Comparison of ENCODE assay signal across 21 cellular contexts in genomic region chr3:125959317-125960065, GRCh38. TPM values are rescaled to one million over a fixed set of nuclear protein-coding genes. Genes with fewer than 3 reads are reported as not detected.
A peak's percentile ranks its signal among the peaks of the same experiment; 100 is the strongest.
DNase-seq lines count a peak whose midpoint lies in the region; ATAC-seq, FAIRE-seq and TF ChIP-seq lines count a peak whose summit lies in the region.
"Had no signal": no experiment of that assay in that cellular context is flagged by ENCODE, and none has a peak within 500 bp of the region (broad histone marks: within the 10 kb centered on the region; RNA-seq: fewer than 3 reads in every experiment).

No MANE protein-coding gene starts in this region.

- H3K27ac ChIP-seq in GM23338 (ENCODE audit: low read depth): no peak overlapping the region
- H3K27ac ChIP-seq in WERI-Rb-1: no peak overlapping the region
- no peak overlapping the region for H3K27ac ChIP-seq in PC-9
- H3K27ac ChIP-seq: HL-60, RWPE1 had no signal

- no peak overlapping the region for H3K4me3 ChIP-seq in GM23338
- H3K4me3 ChIP-seq in WERI-Rb-1 (ENCODE audit: low read depth, low read length): no peak overlapping the region
- no peak overlapping the region for H3K4me3 ChIP-seq in PC-9

- intact Hi-C loops in posterior vena cava (cut with DNase I): no loop called here
- intact Hi-C loops in PC-9 (cut with micrococcal nuclease; ENCODE audit: unreplicated experiment): no loop called here

- DNase-seq in GM23338 (ENCODE audit: low spot score) (peak; percentile 40), WERI-Rb-1 (no peak), iPS-NIHi11 (ENCODE audit: low spot score) (peak; percentile 45), posterior vena cava (ENCODE audit: low spot score) (peak; percentile 74), D721Med (ENCODE audit: insufficient read length, low spot score) (no peak), PC-9 (no peak)
- no peak for DNase-seq in stimulated activated CD4-positive, alpha-beta T cell treated with anti-CD3 and anti-CD28 coated beads, Interleukin-4, amount 100 ng/mL, for 24 hours
- DNase-seq: ACHN; AML-193; COR-L47; DMS153; NCI-H1436 treated with DMSO at 0.1 percent for 48 hours; NCI-H2029 treated with DMSO at 0.1 percent for 48 hours; NCI-H2171 treated with DMSO at 0.1 percent for 48 hours; NCI-H446 treated with DMSO at 0.1 percent for 48 hours; NK-92 treated with Interleukin-12 subunit alpha and Interleukin-12 subunit beta, amount 100 ng/mL, for 24 hours; OCI-M1 had no signal

- peaks cover 9% of the 10 kb centered on the region for H3K27me3 Mint-ChIP-seq in GM23338 (ENCODE audit: insufficient read depth, low read depth, poor library complexity)
- peaks cover 28% of the 10 kb centered on the region for H3K27me3 Mint-ChIP-seq in activated T-helper 17 cell treated with anti-CD3 and anti-CD28 coated beads, Interleukin-2, amount 50 U/mL, for 72 hours

- H3K27ac Mint-ChIP-seq in GM23338: no peak overlapping the region
- no peak overlapping the region for H3K27ac Mint-ChIP-seq in activated T-helper 17 cell treated with anti-CD3 and anti-CD28 coated beads, Interleukin-2, amount 50 U/mL, for 72 hours

- no peaks in the 10 kb centered on the region for H3K36me3 Mint-ChIP-seq in GM23338 (ENCODE audit: low read depth)
- no peaks in the 10 kb centered on the region for H3K36me3 Mint-ChIP-seq in activated T-helper 17 cell treated with anti-CD3 and anti-CD28 coated beads, Interleukin-2, amount 50 U/mL, for 72 hours (ENCODE audit: low read depth)

- TF ChIP-seq CTCF in GM23338 (conservative IDR thresholded peaks at IDR 0.05; ENCODE audit: low read depth in 2 of 2) (no peak), WERI-Rb-1 (IDR thresholded peaks at IDR 0.05; ENCODE audit: low read depth, low read length) (0 out of 2 replicates have a peak, but pooled peaks have one; percentile 4), D721Med (IDR thresholded peaks at IDR 0.05; ENCODE audit: insufficient read depth, missing control alignments) (no peak), PC-9 (conservative IDR thresholded peaks at IDR 0.05) (no peak)

- H3K9me3 ChIP-seq in WERI-Rb-1 (ENCODE audit: severe bottlenecking) (no peaks in the 10 kb centered on the region), PC-9 (ENCODE audit: insufficient read depth, low read depth) (no peaks in the 10 kb centered on the region)

- POLR2A ChIA-PET in PC-9 (lab: Charles Lee; ENCODE audit: unreplicated experiment): no interaction called here

- BruUV-seq in PC-9 (replicated peaks; lab: Mats Ljungman, UMichigan): no TSS peak

- peaks cover 5% of the 10 kb centered on the region; the same call in 2 of the 3 replicates for H3K9me3 Mint-ChIP-seq in GM23338
- no peaks in the 10 kb centered on the region for H3K9me3 Mint-ChIP-seq in activated T-helper 17 cell treated with anti-CD3 and anti-CD28 coated beads, Interleukin-2, amount 50 U/mL, for 72 hours

- H3K4me2 ChIP-seq in GM23338 (no peak overlapping the region), PC-9 (no peak overlapping the region)

- H3K4me1 Mint-ChIP-seq in GM23338: no peaks in the 10 kb centered on the region; the same call in 2 of the 3 replicates
- no peaks in the 10 kb centered on the region for H3K4me1 Mint-ChIP-seq in activated T-helper 17 cell treated with anti-CD3 and anti-CD28 coated beads, Interleukin-2, amount 50 U/mL, for 72 hours

- H3K79me2 ChIP-seq in GM23338 (replicated peaks; ENCODE audit: insufficient read depth): no peaks in the 10 kb centered on the region
- no peaks in the 10 kb centered on the region for H3K79me2 ChIP-seq in PC-9 (ENCODE audit: low read depth)

- H3F3A ChIP-seq in GM23338 (replicated peaks; ENCODE audit: low read depth): no peaks in the 10 kb centered on the region
- H3F3A ChIP-seq in PC-9 (ENCODE audit: insufficient read depth, low read depth): no peaks in the 10 kb centered on the region

- H3K9me2 ChIP-seq in GM23338 (ENCODE audit: insufficient read depth) (no peaks in the 10 kb centered on the region), PC-9 (ENCODE audit: insufficient read depth) (no peaks in the 10 kb centered on the region)

- H3K27me3 ChIP-seq in GM23338 (ENCODE audit: insufficient read depth) (peaks cover 10% of the 10 kb centered on the region), WERI-Rb-1 (ENCODE audit: insufficient read depth, low read depth, severe bottlenecking) (no peaks in the 10 kb centered on the region), PC-9 (ENCODE audit: insufficient read depth, low read depth) (0 out of 2 replicates have a peak, but pooled peaks cover 6% of the 10 kb centered on the region)

- peak; percentile 57 for ATAC-seq in GM23338
- no peak for ATAC-seq in activated T-helper 17 cell treated with anti-CD3 and anti-CD28 coated beads, Interleukin-2, amount 50 U/mL, for 72 hours (replicated peaks)

- FAIRE-seq in D721Med (lab: Jason Lieb, UNC): no peak
- FAIRE-seq: HTR-8/SVneo had no signal

- CTCF ChIA-PET in PC-9 (lab: Charles Lee): no interaction called here

- H3K4me3 Mint-ChIP-seq in GM23338: no peak overlapping the region
- no peak overlapping the region for H3K4me3 Mint-ChIP-seq in activated T-helper 17 cell treated with anti-CD3 and anti-CD28 coated beads, Interleukin-2, amount 50 U/mL, for 72 hours

- H3K36me3 ChIP-seq in GM23338 (ENCODE audit: insufficient read depth) (no peaks in the 10 kb centered on the region), WERI-Rb-1 (no peaks in the 10 kb centered on the region), PC-9 (ENCODE audit: low read depth) (no peaks in the 10 kb centered on the region)

- no peak overlapping the region for H2AFZ ChIP-seq in GM23338
- H2AFZ ChIP-seq in PC-9: no peak overlapping the region

- no peaks in the 10 kb centered on the region; the same call in 1 of the 2 replicates for H4K20me1 ChIP-seq in GM23338 (replicated peaks; ENCODE audit: insufficient read depth)
- no peaks in the 10 kb centered on the region for H4K20me1 ChIP-seq in PC-9 (ENCODE audit: insufficient read depth)

- H3K4me1 ChIP-seq in GM23338 (ENCODE audit: insufficient read depth) (no peaks in the 10 kb centered on the region), PC-9 (replicated peaks; ENCODE audit: insufficient read depth) (no peaks in the 10 kb centered on the region)

TF ChIP-seq in GM23338, 12 proteins besides CTCF, POLR2A, EP300 and RAD21:
- TF ChIP-seq REST (IDR thresholded peaks at IDR 0.05; ENCODE audit: unreplicated experiment): no peak
TF ChIP-seq in GM23338: peak in this region for 0.

RNA-seq across cellular contexts. Expression of gene ROPN1B, which starts 9.5 kb away (rescaled TPM):
- not detected in 2 replicates for total RNA-seq in GM23338 (2014; rRNA removed; shearing (Covaris generic))
- polyA plus RNA-seq in GM23338 (2016; fragmentation: Nextera tagmentation; extraction: Ambion mirVana): 0.43 TPM in 1 of 2 replicates, not detected in the other
- not detected for total RNA-seq in posterior vena cava
- 0.50 and 0.85 TPM in 2 replicates for total RNA-seq in PC-9 (2021)
- not detected for total RNA-seq in activated T-helper 17 cell treated with anti-CD3 and anti-CD28 coated beads, Interleukin-2, amount 50 U/mL, for 72 hours

Comparison
In these comparisons a context has a peak if more than half of its experiments do, and no peak if none do; other contexts are left out.
1. DNase-seq: peak in GM23338 (single experiment), iPS-NIHi11 (single experiment) and posterior vena cava (single experiment); none in WERI-Rb-1 (single experiment), stimulated activated CD4-positive, alpha-beta T cell treated with anti-CD3 and anti-CD28 coated beads, Interleukin-4, amount 100 ng/mL, for 24 hours (single experiment), D721Med (single experiment) and PC-9 (0 of 2).